In genomic region chr17:66107731-66108130, GRCh38 we compare ENCODE assay signal across 2 cellular contexts.
TF ChIP-seq lines count a peak whose summit lies in the region.

No MANE protein-coding gene starts in this region.

TF ChIP-seq in HCT116, 20 proteins besides CTCF, POLR2A, EP300 and RAD21:
- TF ChIP-seq CBX3 (IDR thresholded peaks at IDR 0.05; ENCODE audit: low read depth) (peak; percentile 64; the same call in 1 of the 2 replicates), SRF (IDR thresholded peaks at IDR 0.05; ENCODE audit: low read depth) (no peak), TCF7L2 (IDR thresholded peaks at IDR 0.05; ENCODE audit: borderline replicate concordance, extremely low read depth, insufficient read depth, insufficient read length) (no peak)
- TF ChIP-seq, protein P1, sequence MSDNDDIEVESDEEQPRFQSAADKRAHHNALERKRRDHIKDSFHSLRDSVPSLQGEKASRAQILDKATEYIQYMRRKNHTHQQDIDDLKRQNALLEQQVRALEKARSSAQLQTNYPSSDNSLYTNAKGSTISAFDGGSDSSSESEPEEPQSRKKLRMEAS (IDR thresholded peaks at IDR 0.05), result no peak

TF ChIP-seq in H1, 55 proteins besides CTCF, POLR2A, EP300 and RAD21:
- TF ChIP-seq JUND (IDR thresholded peaks at IDR 0.05; ENCODE audit: low read length) (no peak), CTBP2 (IDR thresholded peaks at IDR 0.05; ENCODE audit: borderline replicate concordance, insufficient read depth, insufficient read length, low read length) (no peak), KDM1A (IDR thresholded peaks at IDR 0.05; ENCODE audit: borderline replicate concordance, low read length) (0 out of 2 replicates have a peak, but pooled peaks have one; percentile 40)
TF ChIP-seq in H1: peak in this region for 1.
